In genomic region chr3:100334340-100335136, GRCh38 we compare ENCODE assay signal across 8 cellular contexts. TPM values are rescaled to one million over a fixed set of nuclear protein-coding genes. Genes with fewer than 3 reads are reported as not detected.
DNase-seq lines count a peak whose midpoint lies in the region; ATAC-seq, FAIRE-seq and TF ChIP-seq lines count a peak whose summit lies in the region.

TSS of gene NIT2 (plus strand) at chr3:100334757. CDS start at chr3:100334792, 35 bp downstream.

- BruUV-seq in A673 (replicated peaks; lab: Mats Ljungman, UMichigan) = no TSS peak

- H3K9ac ChIP-seq in iPS-20b (ENCODE audit: low read depth, low read length) = peak within 1 kb of the TSS; percentile 84; the same call in 1 of the 2 replicates

- H3K4me1 ChIP-seq in A673 (ENCODE audit: insufficient read depth, low read length, poor library complexity, severe bottlenecking) = peaks cover 3% of the 10 kb centered on the region
- peaks cover 0 to 4% of the 10 kb centered on the region in 2 donors for H3K4me1 ChIP-seq in breast epithelium
- peaks cover 2% of the 10 kb centered on the region; the same call in 1 of the 2 replicates for H3K4me1 ChIP-seq in iPS-20b (ENCODE audit: insufficient read depth, low read length)
- H3K4me1 ChIP-seq in small intestine (ENCODE audit: control insufficient read depth in 2 of 2, insufficient read depth in 1 of 2, low read depth in 1 of 2, low read length in 1 of 2) = no peaks in the 10 kb centered on the region

- WGBS in small intestine, 3 donors = 0 to 1% (median 1%) methylated on average over 65 to 78 of the region's 78 CpGs

- intact Hi-C loops in A673 (cut with micrococcal nuclease; ENCODE audit: unreplicated experiment) (no loop called here), breast epithelium (cut with DNase I; ENCODE audit: low total_unique reads) (no loop called here)

- FAIRE-seq in small intestine (lab: Jason Lieb, UNC) = no peak

- H3K9me3 ChIP-seq in A673 (ENCODE audit: low read depth, low read length, poor library complexity, severe bottlenecking) = no peaks in the 10 kb centered on the region
- H3K9me3 ChIP-seq in WERI-Rb-1 (ENCODE audit: severe bottlenecking) = no peaks in the 10 kb centered on the region
- H3K9me3 ChIP-seq in breast epithelium = no peaks in the 10 kb centered on the region
- H3K9me3 ChIP-seq in iPS-20b (ENCODE audit: insufficient read depth, low read depth, low read length) = no peaks in the 10 kb centered on the region
- no peaks in the 10 kb centered on the region for H3K9me3 ChIP-seq in small intestine (ENCODE audit: control insufficient read depth, low read depth)

- peaks cover under 1% of the 10 kb centered on the region for H3K36me3 ChIP-seq in A673 (ENCODE audit: insufficient read depth, low read length, poor library complexity, severe bottlenecking)
- no peaks in the 10 kb centered on the region; the same call in none of the 2 replicates for H3K36me3 ChIP-seq in WERI-Rb-1
- no peaks in the 10 kb centered on the region for H3K36me3 ChIP-seq in breast epithelium
- H3K36me3 ChIP-seq in iPS-20b (ENCODE audit: insufficient read depth, low read depth, low read length) = peaks cover 3% of the 10 kb centered on the region
- peaks cover 0 to 2% of the 10 kb centered on the region in 2 donors for H3K36me3 ChIP-seq in small intestine (ENCODE audit: control insufficient read depth in 2 of 2, insufficient read depth in 2 of 2, low read length in 2 of 2)

- DNase-seq in A673 (ENCODE audit: low spot score) (peak; percentile 79), NCI-H2196 (lab: John Stamatoyannopoulos, UW; ENCODE audit: unreplicated experiment) (peak; percentile 93), WERI-Rb-1 (peak; percentile 90), breast epithelium (ENCODE audit: low spot score in 2 of 2) (peak; percentile 58 to 78), small intestine (peak; percentile 78)

- peak; percentile 95 for ATAC-seq in GM18858 (IDR thresholded peaks at IDR 0.05; ENCODE audit: unreplicated experiment)
- ATAC-seq in HG03066 (IDR thresholded peaks at IDR 0.05; ENCODE audit: low read depth, unreplicated experiment) = peak; percentile 96

- no peak for TF ChIP-seq POLR2A in breast epithelium (IDR thresholded peaks at IDR 0.05)

- POLR2A ChIA-PET in A673 (lab: Charles Lee; ENCODE audit: low non-redundant PET) = no interaction called here

- H3K27me3 ChIP-seq in A673 (replicated peaks; ENCODE audit: insufficient read depth, low read depth, low read length, poor library complexity) = no peaks in the 10 kb centered on the region
- H3K27me3 ChIP-seq in WERI-Rb-1 (ENCODE audit: insufficient read depth, low read depth, severe bottlenecking) = no peaks in the 10 kb centered on the region
- no peaks in the 10 kb centered on the region for H3K27me3 ChIP-seq in breast epithelium
- H3K27me3 ChIP-seq in iPS-20b (ENCODE audit: insufficient read depth, low read length) = peaks cover 17% of the 10 kb centered on the region
- H3K27me3 ChIP-seq in small intestine (ENCODE audit: control insufficient read depth in 2 of 2, insufficient read depth in 2 of 2, low read length in 2 of 2) = no peaks in the 10 kb centered on the region

- CTCF ChIA-PET in A673 (lab: Charles Lee) = no interaction called here

- H3K27ac ChIP-seq in A673 (ENCODE audit: low read depth, low read length, poor library complexity, severe bottlenecking) (peak within 1 kb of the TSS; percentile 74), WERI-Rb-1 (peak within 1 kb of the TSS; percentile 83), breast epithelium (peak within 1 kb of the TSS; percentile 87 to 93), iPS-20b (ENCODE audit: low read length) (no peak within 1 kb of the TSS), small intestine (ENCODE audit: low read depth in 1 of 2, low read length in 1 of 2) (peak within 1 kb of the TSS; percentile 59 to 86)

- no peak for TF ChIP-seq CTCF in A673 (conservative IDR thresholded peaks at IDR 0.05; ENCODE audit: low read depth, low read length)
- 0 out of 2 replicates have a peak, but pooled peaks have one; percentile 6 for TF ChIP-seq CTCF in WERI-Rb-1 (IDR thresholded peaks at IDR 0.05; ENCODE audit: low read depth, low read length)
- peak in 1 of 3 donors; percentile 13 for TF ChIP-seq CTCF in breast epithelium (IDR thresholded peaks at IDR 0.05)

- H3K4me3 ChIP-seq in A673 (ENCODE audit: low read depth, low read length, poor library complexity, severe bottlenecking) (peak within 1 kb of the TSS; percentile 78), WERI-Rb-1 (ENCODE audit: low read depth, low read length) (peak within 1 kb of the TSS; percentile 59), breast epithelium (peak within 1 kb of the TSS; percentile 57 to 85 (median 80)), iPS-20b (ENCODE audit: low read length) (peak within 1 kb of the TSS; percentile 86), small intestine (ENCODE audit: low read depth in 1 of 2, low read length in 2 of 2) (peak within 1 kb of the TSS; percentile 44 to 90)

RNA-seq across cellular contexts. Expression of gene NIT2, which starts in this region (rescaled TPM):
- total RNA-seq in A673 (2021) (57.0 and 61.5 TPM in 2 replicates), breast epithelium (10 to 100 TPM; 42.1 to 66.9 (median 43.3) TPM)
- 10 to 100 TPM in 2 of 3 donors, 1 to 10 TPM in 1; 7.0 to 18.8 (median 13.4) TPM for polyA plus RNA-seq in small intestine
